Comparison of ENCODE assay signal across 18 cellular contexts in genomic region chrX:55777596-55777995, GRCh38.
A peak's percentile ranks its signal among the peaks of the same experiment; 100 is the strongest.
DNase-seq lines count a peak whose midpoint lies in the region; ATAC-seq and TF ChIP-seq lines count a peak whose summit lies in the region.
"Had no signal": no experiment of that assay in that cellular context is flagged by ENCODE, and none has a peak within 500 bp of the region (broad histone marks: within the 10 kb centered on the region; RNA-seq: fewer than 3 reads in every experiment).

No MANE protein-coding gene starts in this region.

- peak overlapping the region; percentile 72 for H3K27ac ChIP-seq in smooth muscle cell (ENCODE audit: low read depth)
- H3K27ac ChIP-seq in WERI-Rb-1, result no peak overlapping the region
- H3K27ac ChIP-seq: 22Rv1, BLaER1, C4-2B had no signal

- no peaks in the 10 kb centered on the region for H4K20me1 ChIP-seq in smooth muscle cell (ENCODE audit: low read depth)
- H4K20me1 ChIP-seq: BLaER1 had no signal

- no peak overlapping the region for H2AFZ ChIP-seq in smooth muscle cell (ENCODE audit: low read depth)
- H2AFZ ChIP-seq: GM23338 had no signal

- H3K36me3 ChIP-seq in smooth muscle cell (ENCODE audit: low read depth) (no peaks in the 10 kb centered on the region), WERI-Rb-1 (no peaks in the 10 kb centered on the region)
- H3K36me3 ChIP-seq: BLaER1 had no signal

- no peaks in the 10 kb centered on the region for H3F3A ChIP-seq in smooth muscle cell (ENCODE audit: low read depth)

- no peak for ATAC-seq in GM18498 (IDR thresholded peaks at IDR 0.05; ENCODE audit: unreplicated experiment)
- ATAC-seq in GM19023 (IDR thresholded peaks at IDR 0.05; ENCODE audit: unreplicated experiment), result no peak
- ATAC-seq: CD8-positive, alpha-beta T cell; GM23338; HCT116 had no signal

- H3K9me3 ChIP-seq in smooth muscle cell (replicated peaks; ENCODE audit: low read depth) (no peaks in the 10 kb centered on the region), WERI-Rb-1 (ENCODE audit: severe bottlenecking) (no peaks in the 10 kb centered on the region)
- H3K9me3 ChIP-seq: BLaER1 had no signal

- peaks cover 4% of the 10 kb centered on the region for H3K36me3 Mint-ChIP-seq in chondrocyte (ENCODE audit: low read depth)
- H3K36me3 Mint-ChIP-seq in mesothelial cell of epicardium, result peaks cover 15% of the 10 kb centered on the region

- H3K27me3 Mint-ChIP-seq in chondrocyte (ENCODE audit: low read depth) (no peaks in the 10 kb centered on the region), mesothelial cell of epicardium (ENCODE audit: low read depth) (no peaks in the 10 kb centered on the region)
- H3K27me3 Mint-ChIP-seq: B cell; CD4-positive, CD25-positive, alpha-beta regulatory T cell had no signal

- peak overlapping the region; percentile 3 for H3K27ac Mint-ChIP-seq in chondrocyte (ENCODE audit: unreplicated experiment)
- H3K27ac Mint-ChIP-seq in mesothelial cell of epicardium, result peak overlapping the region; percentile 71
- H3K27ac Mint-ChIP-seq: B cell; CD8-positive, alpha-beta T cell; GM23338 had no signal

- H3K4me3 Mint-ChIP-seq in chondrocyte (ENCODE audit: unreplicated experiment) (no peak overlapping the region), mesothelial cell of epicardium (no peak overlapping the region)
- H3K4me3 Mint-ChIP-seq: B cell; CD4-positive, CD25-positive, alpha-beta regulatory T cell; CD8-positive, alpha-beta T cell; GM23338; H9 had no signal

- H3K4me3 ChIP-seq in smooth muscle cell (no peak overlapping the region), WERI-Rb-1 (ENCODE audit: low read depth, low read length) (no peak overlapping the region)
- H3K4me3 ChIP-seq: BLaER1, GM23338 had no signal

- no peak overlapping the region for H3K9ac ChIP-seq in smooth muscle cell (ENCODE audit: low read depth)
- H3K9ac ChIP-seq: BLaER1 had no signal

- WGBS in smooth muscle cell (ENCODE audit: low lambda C conversion rate), result 76% methylated on average over 2 of the region's 2 CpGs

- no peaks in the 10 kb centered on the region for H3K27me3 ChIP-seq in smooth muscle cell (ENCODE audit: low read depth)
- no peaks in the 10 kb centered on the region for H3K27me3 ChIP-seq in WERI-Rb-1 (ENCODE audit: insufficient read depth, low read depth, severe bottlenecking)

- H3K4me1 Mint-ChIP-seq in chondrocyte (ENCODE audit: low read depth) (peaks cover 24% of the 10 kb centered on the region), mesothelial cell of epicardium (no peaks in the 10 kb centered on the region)
- H3K4me1 Mint-ChIP-seq: B cell had no signal

- DNase-seq in EH (ENCODE audit: low read depth), result peak; percentile 13
- DNase-seq in chondrocyte (ENCODE audit: low spot score), result no peak
- no peak for DNase-seq in mesothelial cell of epicardium (ENCODE audit: low spot score in 2 of 2, unreplicated experiment in 2 of 2)
- DNase-seq in smooth muscle cell (lab: John Stamatoyannopoulos, UW; ENCODE audit: unreplicated experiment), result no peak
- no peak for DNase-seq in WERI-Rb-1
- DNase-seq: CD4-positive, CD25-positive, alpha-beta regulatory T cell; CD8-positive, alpha-beta T cell; DMS 273 treated with DMSO at 0.1 percent for 48 hours; DMS79; H9 had no signal

- TF ChIP-seq CTCF in chondrocyte (IDR thresholded peaks at IDR 0.05) (no peak), mesothelial cell of epicardium (IDR thresholded peaks at IDR 0.05; ENCODE audit: unreplicated experiment) (no peak), smooth muscle cell (IDR thresholded peaks at IDR 0.05; ENCODE audit: borderline replicate concordance, insufficient read depth, poor library complexity, severe bottlenecking) (no peak), WERI-Rb-1 (IDR thresholded peaks at IDR 0.05; ENCODE audit: low read depth, low read length) (no peak)

- H3K4me2 ChIP-seq in smooth muscle cell, result no peak overlapping the region
- H3K4me2 ChIP-seq: BLaER1, GM23338 had no signal

- no peaks in the 10 kb centered on the region for H3K4me1 ChIP-seq in smooth muscle cell (ENCODE audit: low read depth)
- H3K4me1 ChIP-seq: BLaER1 had no signal

- peaks cover 16% of the 10 kb centered on the region for H3K9me3 Mint-ChIP-seq in chondrocyte (ENCODE audit: low read depth)
- H3K9me3 Mint-ChIP-seq in mesothelial cell of epicardium, result peaks cover 46% of the 10 kb centered on the region
- H3K9me3 Mint-ChIP-seq: GM23338 had no signal

- no peaks in the 10 kb centered on the region for H3K79me2 ChIP-seq in smooth muscle cell (ENCODE audit: low read depth)
